Comparison of ENCODE assay signal across 10 cellular contexts in the genomic region with DNA sequence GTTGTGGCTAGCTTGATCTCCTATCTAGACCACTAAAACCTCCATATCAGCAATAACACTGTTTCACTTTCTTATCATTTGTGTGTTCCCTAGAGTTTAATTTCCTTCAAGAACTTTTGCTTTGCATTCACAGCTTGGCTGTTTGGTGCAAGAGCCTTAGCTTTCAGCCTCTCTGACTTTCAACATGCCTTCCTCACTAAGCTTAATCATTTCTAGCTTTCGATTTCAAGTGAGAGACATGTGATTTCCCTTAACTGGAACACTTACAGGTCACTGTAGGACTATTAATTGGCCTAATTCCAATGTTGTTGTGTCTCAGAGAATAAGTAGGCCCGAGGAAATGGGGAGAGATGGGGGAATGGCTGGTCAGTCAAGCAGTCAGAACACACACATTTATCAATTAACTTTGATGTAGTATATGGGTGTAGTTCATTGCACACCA. TPM values are rescaled to one million over a fixed set of nuclear protein-coding genes. Genes with fewer than 3 reads are reported as not detected.
A peak's percentile ranks its signal among the peaks of the same experiment; 100 is the strongest.
DNase-seq lines count a peak whose midpoint lies in the region; ATAC-seq and TF ChIP-seq lines count a peak whose summit lies in the region.
"Had no signal": no experiment of that assay in that cellular context is flagged by ENCODE, and none has a peak within 500 bp of the region (broad histone marks: within the 10 kb centered on the region; RNA-seq: fewer than 3 reads in every experiment).

No MANE protein-coding gene starts in this region.

- peak overlapping the region; percentile 78 to 93 (median 92) for H3K27ac Mint-ChIP-seq in immature natural killer cell

- H3K27me3 Mint-ChIP-seq in immature natural killer cell (ENCODE audit: low read depth in 3 of 3): peaks cover 0 to 5% (median 1%) of the 10 kb centered on the region in 3 donors

- no peak for TF ChIP-seq POLR2A in GM18505 (IDR thresholded peaks at IDR 0.05; ENCODE audit: borderline replicate concordance, extremely low read depth, insufficient read depth, insufficient read length)

- intact Hi-C loops in Right ventricle myocardium inferior (cut with DNase I): no loop called here
- intact Hi-C loops in left ventricle myocardium superior (cut with micrococcal nuclease): no loop called here
- intact Hi-C loops in Right ventricle myocardium superior (cut with DNase I): no loop called here

- H3K4me3 Mint-ChIP-seq in immature natural killer cell: peak overlapping the region; percentile 13 to 84 (median 68)

- H3K36me3 Mint-ChIP-seq in immature natural killer cell: peaks cover 0 to 8% (median 0%) of the 10 kb centered on the region in 3 donors

- peak; percentile 18 to 58 (median 28) for DNase-seq in immature natural killer cell
- DNase-seq in Right ventricle myocardium inferior (ENCODE audit: missing footprints): no peak
- DNase-seq in left ventricle myocardium superior: no peak
- no peak for DNase-seq in Right ventricle myocardium superior
- DNase-seq in NCI-H2081 (lab: John Stamatoyannopoulos, UW): no peak
- DNase-seq: heart left ventricle, NCI-H1930 had no signal

- H3K9me3 Mint-ChIP-seq in immature natural killer cell: no peaks in the 10 kb centered on the region

- peak; percentile 84 for ATAC-seq in GM18505 (IDR thresholded peaks at IDR 0.05; ENCODE audit: unreplicated experiment)
- peak; percentile 97 for ATAC-seq in GM21529 (IDR thresholded peaks at IDR 0.05; ENCODE audit: unreplicated experiment)
- peak; percentile 94 for ATAC-seq in HG03571 (IDR thresholded peaks at IDR 0.05; ENCODE audit: unreplicated experiment)
- no peak for ATAC-seq in Right ventricle myocardium inferior
- no peak for ATAC-seq in left ventricle myocardium superior
- ATAC-seq in Right ventricle myocardium superior (ENCODE audit: poor library complexity): no peak
- ATAC-seq: heart left ventricle had no signal

- peaks cover 49 to 56% of the 10 kb centered on the region in 2 donors for H3K4me1 Mint-ChIP-seq in immature natural killer cell

RNA-seq across cellular contexts. Expression of a gene that starts 10.6 kb away (rescaled TPM):
- polyA plus RNA-seq in immature natural killer cell: 10 to 100 TPM; 58.3 to 71.3 (median 59.5) TPM
- total RNA-seq in Right ventricle myocardium inferior: 14.0 TPM
- total RNA-seq in left ventricle myocardium superior: 15.2 TPM
- 12.3 TPM for total RNA-seq in Right ventricle myocardium superior

Comparison
In these comparisons a context has a peak if more than half of its experiments do, and no peak if none do; other contexts are left out.
1. ATAC-seq: peak in GM18505 (single experiment), GM21529 (single experiment) and HG03571 (single experiment); none in Right ventricle myocardium inferior (single experiment), left ventricle myocardium superior (single experiment) and Right ventricle myocardium superior (single experiment).
2. DNase-seq: peak in immature natural killer cell (3 of 3); none in Right ventricle myocardium inferior (single experiment), left ventricle myocardium superior (single experiment), Right ventricle myocardium superior (single experiment) and NCI-H2081 (0 of 2).